In the genomic region with DNA sequence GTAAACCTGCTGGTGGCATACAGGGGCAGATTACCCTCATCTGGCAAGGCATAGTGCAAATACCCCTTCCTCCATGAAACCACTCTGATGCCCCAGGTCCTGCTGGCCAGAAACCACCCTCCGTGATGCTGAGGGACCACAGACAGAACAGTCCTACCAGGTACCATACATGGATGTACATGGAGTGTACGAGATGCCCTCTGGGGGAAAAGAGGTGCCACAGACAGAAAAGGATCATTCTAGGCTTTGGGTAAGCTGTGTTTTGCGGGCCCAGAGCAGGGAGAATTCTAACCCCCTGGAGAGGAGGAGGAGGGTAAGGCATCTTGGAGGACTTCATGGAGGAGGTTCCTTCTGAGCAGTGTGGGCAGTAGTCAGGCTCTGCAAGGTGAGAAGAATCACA, we compare ENCODE assay signal across 25 cellular contexts.
"Had no signal": no experiment of that assay in that cellular context is flagged by ENCODE, and none has a peak within 500 bp of the region (broad histone marks: within the 10 kb centered on the region; RNA-seq: fewer than 3 reads in every experiment).

No MANE protein-coding gene starts in this region.

- H3K4me3 ChIP-seq: dorsolateral prefrontal cortex, gastrocnemius medialis, lung, ovary, psoas muscle, sigmoid colon, stomach, thyroid gland had no signal

- H3K4me1 ChIP-seq: gastrocnemius medialis, psoas muscle, sigmoid colon, stomach, thyroid gland had no signal

- ATAC-seq: esophagus mucosa, gastrocnemius medialis, left lobe of liver, psoas muscle, right cardiac atrium had no signal

- FAIRE-seq: keratinocyte had no signal

- DNase-seq: cortex of kidney; dorsolateral prefrontal cortex; effector CD4-positive, alpha-beta T cell; endodermal cell; foreskin fibroblast; gastrocnemius medialis; head of caudate nucleus; natural killer cell; occipital lobe; ovary; posterior cingulate gyrus; psoas muscle; right cardiac atrium; sigmoid colon; stimulated activated CD4-positive, alpha-beta T cell treated with anti-CD3 and anti-CD28 coated beads, Interleukin-15, amount 100 ng/mL, for 24 hours; stimulated activated CD4-positive, alpha-beta T cell treated with anti-CD3 and anti-CD28 coated beads, Interleukin-2, amount 100 ng/mL, for 48 hours; stimulated activated CD8-positive, alpha-beta memory T cell treated with anti-CD3 and anti-CD28 coated beads, Interleukin-4, amount 100 ng/mL, for 48 hours; stimulated activated naive CD4-positive, alpha-beta T cell; stomach; thyroid gland had no signal

- H3K9me3 ChIP-seq: gastrocnemius medialis, ovary, psoas muscle, sigmoid colon, stomach, thyroid gland had no signal

- H3K36me3 ChIP-seq: gastrocnemius medialis, ovary, sigmoid colon, stomach, thyroid gland had no signal

- H3K27ac ChIP-seq: dorsolateral prefrontal cortex, epithelial cell of prostate, gastrocnemius medialis, ovary, psoas muscle, sigmoid colon, stomach, thyroid gland had no signal

- H3K27me3 ChIP-seq: dorsolateral prefrontal cortex, gastrocnemius medialis, ovary, stomach, thyroid gland had no signal
